In the genomic region with DNA sequence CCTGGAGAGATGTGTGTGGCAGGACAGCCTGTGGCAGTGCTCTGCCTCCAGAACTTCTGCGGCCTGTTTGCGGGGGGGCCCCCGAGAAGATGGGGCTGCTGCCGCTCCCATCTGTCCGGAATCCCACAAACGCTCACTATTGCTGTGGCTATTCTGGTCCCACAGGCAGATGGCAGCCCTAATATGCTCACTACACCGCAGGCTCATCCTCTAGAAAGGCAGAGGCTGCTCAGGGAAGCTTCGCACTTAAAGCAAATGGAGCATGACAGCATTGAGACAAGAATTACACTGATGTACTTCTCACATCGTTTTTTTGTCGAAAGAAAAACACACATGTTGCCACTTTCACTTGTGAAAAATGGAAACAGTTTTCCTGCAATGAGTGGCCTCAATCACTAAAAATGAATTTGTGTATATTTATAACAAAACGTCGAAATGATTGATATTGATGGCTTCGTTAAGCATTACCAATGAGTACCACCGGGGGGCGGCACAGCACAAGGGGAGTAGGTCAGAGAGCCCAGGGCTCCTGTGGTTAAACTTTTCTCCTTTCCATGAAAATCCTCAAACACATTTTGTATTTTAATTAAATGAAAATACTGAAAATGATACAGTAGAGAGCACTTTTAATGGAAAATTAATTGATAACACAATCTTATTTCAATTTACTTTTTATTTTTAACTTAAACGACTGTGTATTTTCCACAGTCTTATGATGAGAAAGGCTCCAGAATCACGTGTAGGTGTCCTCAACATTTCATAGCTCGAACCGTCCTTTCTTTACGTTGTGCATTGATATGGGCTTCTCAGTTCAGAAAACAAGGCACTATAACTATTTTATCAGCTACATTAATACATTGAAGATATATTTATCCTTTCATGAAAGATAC, we compare ENCODE assay signal across 8 cellular contexts.
A peak's percentile ranks its signal among the peaks of the same experiment; 100 is the strongest.
DNase-seq lines count a peak whose midpoint lies in the region; ATAC-seq and TF ChIP-seq lines count a peak whose summit lies in the region.

No MANE protein-coding gene starts in this region.

- peak; percentile 72 for ATAC-seq in Right ventricle myocardium superior (ENCODE audit: poor library complexity)
- ATAC-seq in GM21367 (IDR thresholded peaks at IDR 0.05; ENCODE audit: unreplicated experiment) = no peak

- no peaks in the 10 kb centered on the region for H3K36me3 Mint-ChIP-seq in activated naive CD4-positive, alpha-beta T cell treated with anti-CD3 and anti-CD28 coated beads, Interleukin-2, amount 10 ng/mL, durations not matched to agents 7 days and 5 days

- TF ChIP-seq CTCF in AG10803 (conservative IDR thresholded peaks at IDR 0.05; ENCODE audit: low read length) (peak; percentile 89), GM13976 (IDR thresholded peaks at IDR 0.05; ENCODE audit: borderline replicate concordance, control extremely low read depth, extremely low read depth, insufficient read depth, missing control alignments) (peak; percentile 78)

- CTCF ChIA-PET in activated naive CD4-positive, alpha-beta T cell treated with anti-CD3 and anti-CD28 coated beads, Interleukin-2, amount 10 ng/mL, durations not matched to agents 7 days and 5 days (lab: Charles Lee) = interaction anchor here (0.6 to 2.8 kb wide), 4 partner anchors 12 to 1096 kb away, joined by 3 to 25 read pairs (median 3); no protein-coding TSS in a partner anchor

- DNase-seq in AG10803 (ENCODE audit: low read depth) = peak; percentile 33
- peak; percentile 71 for DNase-seq in GM13976 (ENCODE audit: low spot score)
- DNase-seq in NCI-H2227 (lab: John Stamatoyannopoulos, UW; ENCODE audit: unreplicated experiment) = peak; percentile 73
- peak; percentile 68 for DNase-seq in activated naive CD4-positive, alpha-beta T cell treated with anti-CD3 and anti-CD28 coated beads, Interleukin-2, amount 10 ng/mL, durations not matched to agents 7 days and 5 days
- peak; percentile 70 for DNase-seq in Right ventricle myocardium superior
- DNase-seq in putamen (ENCODE audit: low spot score) = peak; percentile 30
- no peak for DNase-seq in OCI-M2 (lab: John Stamatoyannopoulos, UW; ENCODE audit: unreplicated experiment)

- H3K27me3 Mint-ChIP-seq in activated naive CD4-positive, alpha-beta T cell treated with anti-CD3 and anti-CD28 coated beads, Interleukin-2, amount 10 ng/mL, durations not matched to agents 7 days and 5 days = peaks cover 19% of the 10 kb centered on the region

- in situ Hi-C loops in GM13976 (cut with MboI; ENCODE audit: low sequenced_read_pairs, unreplicated experiment) = loop anchor here (10.0 to 25.0 kb wide), 2 partner anchors 287 to 945 kb away; no protein-coding TSS in a partner anchor

- H3K27ac Mint-ChIP-seq in activated naive CD4-positive, alpha-beta T cell treated with anti-CD3 and anti-CD28 coated beads, Interleukin-2, amount 10 ng/mL, durations not matched to agents 7 days and 5 days = no peak overlapping the region

- H3K4me1 Mint-ChIP-seq in activated naive CD4-positive, alpha-beta T cell treated with anti-CD3 and anti-CD28 coated beads, Interleukin-2, amount 10 ng/mL, durations not matched to agents 7 days and 5 days = no peaks in the 10 kb centered on the region

- H3K4me3 ChIP-seq in AG10803 (ENCODE audit: low read length) = no peak overlapping the region

- H3K9me3 Mint-ChIP-seq in activated naive CD4-positive, alpha-beta T cell treated with anti-CD3 and anti-CD28 coated beads, Interleukin-2, amount 10 ng/mL, durations not matched to agents 7 days and 5 days = peaks cover 3% of the 10 kb centered on the region

- H3K4me3 Mint-ChIP-seq in activated naive CD4-positive, alpha-beta T cell treated with anti-CD3 and anti-CD28 coated beads, Interleukin-2, amount 10 ng/mL, durations not matched to agents 7 days and 5 days = no peak overlapping the region

- intact Hi-C loops in Right ventricle myocardium superior (cut with DNase I) = loop anchor here (2.0 kb wide), 1 partner anchor 287 kb away; no protein-coding TSS in a partner anchor
